In the genomic region with DNA sequence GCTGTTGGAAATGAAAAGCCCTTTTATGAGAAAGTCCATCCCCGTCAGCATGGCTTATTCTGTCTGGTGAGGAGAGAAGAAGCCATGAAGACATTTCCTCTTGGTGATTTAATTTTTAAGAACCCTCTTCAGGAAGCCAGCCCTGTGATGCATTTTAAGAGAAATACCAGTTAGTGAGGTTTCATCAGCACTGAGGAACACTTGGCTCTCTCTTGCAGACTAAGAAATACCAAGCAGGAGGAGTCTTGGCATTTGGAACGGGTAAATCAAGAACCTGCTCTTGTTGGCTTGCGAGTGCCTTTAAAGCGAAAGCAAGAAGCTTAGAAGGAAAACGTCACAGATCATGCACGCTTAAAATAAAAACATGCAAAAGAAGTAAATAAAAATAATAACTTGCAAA, we compare ENCODE assay signal across 27 cellular contexts. TPM values are rescaled to one million over a fixed set of nuclear protein-coding genes. Genes with fewer than 3 reads are reported as not detected.
DNase-seq lines count a peak whose midpoint lies in the region; ATAC-seq and TF ChIP-seq lines count a peak whose summit lies in the region.
"Had no signal": no experiment of that assay in that cellular context is flagged by ENCODE, and none has a peak within 500 bp of the region (broad histone marks: within the 10 kb centered on the region; RNA-seq: fewer than 3 reads in every experiment).

No MANE protein-coding gene starts in this region.

- H3K36me3 Mint-ChIP-seq in immature natural killer cell: no peaks in the 10 kb centered on the region
- H3K36me3 Mint-ChIP-seq in effector memory CD8-positive, alpha-beta T cell (ENCODE audit: insufficient read depth): peaks cover 17% of the 10 kb centered on the region
- H3K36me3 Mint-ChIP-seq: activated naive CD4-positive, alpha-beta T cell treated with anti-CD3 and anti-CD28 coated beads, Interleukin-2, amount 10 ng/mL, durations not matched to agents 7 days and 5 days had no signal

- H3K27ac Mint-ChIP-seq in immature natural killer cell: no peak overlapping the region
- H3K27ac Mint-ChIP-seq in effector memory CD8-positive, alpha-beta T cell: no peak overlapping the region
- H3K27ac Mint-ChIP-seq: activated CD4-positive, alpha-beta memory T cell treated with anti-CD3 and anti-CD28 coated beads, Interleukin-2, amount 10 ng/mL, durations not matched to agents 7 days and 5 days; activated naive CD4-positive, alpha-beta T cell treated with anti-CD3 and anti-CD28 coated beads, Interleukin-2, amount 10 ng/mL, durations not matched to agents 7 days and 5 days; activated T-cell treated with anti-CD3 and anti-CD28 coated beads, Interleukin-2, amount 50 U/mL, for 24 hours had no signal

- no peak overlapping the region for H3K4me3 Mint-ChIP-seq in immature natural killer cell
- H3K4me3 Mint-ChIP-seq in effector memory CD8-positive, alpha-beta T cell: no peak overlapping the region
- H3K4me3 Mint-ChIP-seq: activated CD4-positive, alpha-beta memory T cell treated with anti-CD3 and anti-CD28 coated beads, Interleukin-2, amount 10 ng/mL, durations not matched to agents 7 days and 5 days; activated naive CD4-positive, alpha-beta T cell treated with anti-CD3 and anti-CD28 coated beads, Interleukin-2, amount 10 ng/mL, durations not matched to agents 7 days and 5 days; activated T-cell treated with anti-CD3 and anti-CD28 coated beads, Interleukin-2, amount 50 U/mL, for 24 hours; stimulated activated naive B cell treated with anti-CD40 and anti-IgM and Interleukin-4, amounts not matched to agents 10 μg/mL and 1 μg/mL and 100 μg/mL, for 72 hours had no signal

- peaks cover 0 to 1% (median 0%) of the 10 kb centered on the region in 3 donors for H3K27me3 Mint-ChIP-seq in immature natural killer cell (ENCODE audit: low read depth in 3 of 3)
- no peaks in the 10 kb centered on the region for H3K27me3 Mint-ChIP-seq in effector memory CD8-positive, alpha-beta T cell
- H3K27me3 Mint-ChIP-seq: activated CD4-positive, alpha-beta memory T cell treated with anti-CD3 and anti-CD28 coated beads, Interleukin-2, amount 10 ng/mL, durations not matched to agents 7 days and 5 days; activated naive CD4-positive, alpha-beta T cell treated with anti-CD3 and anti-CD28 coated beads, Interleukin-2, amount 10 ng/mL, durations not matched to agents 7 days and 5 days; activated T-cell treated with anti-CD3 and anti-CD28 coated beads, Interleukin-2, amount 50 U/mL, for 24 hours; stimulated activated naive B cell treated with anti-CD40 and anti-IgM and Interleukin-4, amounts not matched to agents 10 μg/mL and 1 μg/mL and 100 μg/mL, for 72 hours had no signal

- no peaks in the 10 kb centered on the region for H3K9me3 Mint-ChIP-seq in immature natural killer cell
- no peaks in the 10 kb centered on the region for H3K9me3 Mint-ChIP-seq in effector memory CD8-positive, alpha-beta T cell
- H3K9me3 Mint-ChIP-seq: activated CD4-positive, alpha-beta memory T cell treated with anti-CD3 and anti-CD28 coated beads, Interleukin-2, amount 10 ng/mL, durations not matched to agents 7 days and 5 days; activated naive CD4-positive, alpha-beta T cell treated with anti-CD3 and anti-CD28 coated beads, Interleukin-2, amount 10 ng/mL, durations not matched to agents 7 days and 5 days; activated T-cell treated with anti-CD3 and anti-CD28 coated beads, Interleukin-2, amount 50 U/mL, for 24 hours; stimulated activated naive B cell treated with anti-CD40 and anti-IgM and Interleukin-4, amounts not matched to agents 10 μg/mL and 1 μg/mL and 100 μg/mL, for 72 hours had no signal

- WGBS in urinary bladder: 62% methylated on average over 6 of the region's 6 CpGs

- no peaks in the 10 kb centered on the region for H3K4me1 ChIP-seq in urinary bladder (ENCODE audit: insufficient read depth)
- H3K4me1 ChIP-seq: ascending aorta, BE2C, sigmoid colon had no signal

- H3K4me1 Mint-ChIP-seq in immature natural killer cell: peaks cover 4 to 13% of the 10 kb centered on the region in 2 donors
- peaks cover 6 to 9% of the 10 kb centered on the region in 2 donors for H3K4me1 Mint-ChIP-seq in effector memory CD8-positive, alpha-beta T cell (ENCODE audit: low read depth in 2 of 2)
- H3K4me1 Mint-ChIP-seq: activated CD4-positive, alpha-beta memory T cell treated with anti-CD3 and anti-CD28 coated beads, Interleukin-2, amount 10 ng/mL, durations not matched to agents 7 days and 5 days had no signal

- no peaks in the 10 kb centered on the region for H3K36me3 ChIP-seq in urinary bladder (ENCODE audit: insufficient read depth)
- H3K36me3 ChIP-seq: BE2C had no signal

- peak; percentile 48 for ATAC-seq in Right ventricle myocardium inferior
- ATAC-seq in Right ventricle myocardium superior (ENCODE audit: poor library complexity): no peak
- peak; percentile 37 for ATAC-seq in omental fat pad (ENCODE audit: low FRiP score)
- ATAC-seq in GM21717 (IDR thresholded peaks at IDR 0.05; ENCODE audit: unreplicated experiment): no peak
- ATAC-seq in effector memory CD8-positive, alpha-beta T cell (replicated peaks): no peak
- ATAC-seq: esophagus mucosa had no signal

- intact Hi-C loops in Right ventricle myocardium inferior (cut with DNase I): no loop called here
- intact Hi-C loops in Right ventricle myocardium superior (cut with DNase I): no loop called here

- H3K4me3 ChIP-seq in urinary bladder (ENCODE audit: low read depth, low read length): peak overlapping the region; percentile 8
- H3K4me3 ChIP-seq: ascending aorta, PC-9, sigmoid colon, SJCRH30 had no signal

- no peak for TF ChIP-seq CTCF in omental fat pad (IDR thresholded peaks at IDR 0.05)

- no peak for DNase-seq in Right ventricle myocardium inferior (ENCODE audit: missing footprints)
- no peak for DNase-seq in Right ventricle myocardium superior
- no peak for DNase-seq in caudate nucleus (lab: John Stamatoyannopoulos, UW)
- DNase-seq in omental fat pad (ENCODE audit: low spot score): no peak
- DNase-seq in immature natural killer cell: no peak
- no peak for DNase-seq in effector memory CD8-positive, alpha-beta T cell
- DNase-seq: 8988T; activated CD4-positive, alpha-beta memory T cell treated with anti-CD3 and anti-CD28 coated beads, Interleukin-2, amount 10 ng/mL, durations not matched to agents 7 days and 5 days; activated CD4-positive, CD25-positive, alpha-beta regulatory T cell; activated naive CD4-positive, alpha-beta T cell treated with anti-CD3 and anti-CD28 coated beads, Interleukin-2, amount 10 ng/mL, durations not matched to agents 7 days and 5 days; activated T-cell treated with anti-CD3 and anti-CD28 coated beads, Interleukin-2, amount 50 U/mL, for 24 hours; BE2C; effector CD8-positive, alpha-beta T cell; heart left ventricle; NCI-H1092; NCI-H2029 treated with DMSO at 0.1 percent for 48 hours; NCI-H446; occipital lobe; PC-9; sigmoid colon; SJCRH30; stimulated activated naive B cell treated with anti-CD40 and anti-IgM and Interleukin-4, amounts not matched to agents 10 μg/mL and 1 μg/mL and 100 μg/mL, for 72 hours; T-helper 2 cell had no signal

- H3K27ac ChIP-seq in caudate nucleus (ENCODE audit: low read depth, low read length): peak overlapping the region; percentile 16
- no peak overlapping the region for H3K27ac ChIP-seq in urinary bladder (ENCODE audit: low read depth)
- H3K27ac ChIP-seq: ascending aorta, PC-9, SJCRH30 had no signal

RNA-seq across cellular contexts. Expression of a gene that starts 17.5 kb away (rescaled TPM):
- total RNA-seq in Right ventricle myocardium inferior (23.3 TPM), Right ventricle myocardium superior (25.4 TPM), omental fat pad (10 to 100 TPM; 24.9 to 52.2 (median 48.7) TPM), urinary bladder (16.8 TPM)
- polyA plus RNA-seq in urinary bladder (57.0 TPM), immature natural killer cell (1 to 10 TPM in 2 of 3 donors, under 1 TPM in 1; 0.04 to 3.7 (median 1.8) TPM)

RNA-seq across cellular contexts. Expression of a gene that starts 41.3 kb away (rescaled TPM):
- 10.6 TPM for total RNA-seq in Right ventricle myocardium inferior
- total RNA-seq in Right ventricle myocardium superior: 9.1 TPM
- total RNA-seq in omental fat pad: 10 to 100 TPM; 16.5 to 30.9 (median 21.4) TPM
- 5.3 TPM for total RNA-seq in urinary bladder
- polyA plus RNA-seq in urinary bladder: 20.6 TPM
- polyA plus RNA-seq in immature natural killer cell: 10 to 100 TPM in 1 of 3 donors, 1 to 10 TPM in 2; 3.6 to 12.9 (median 5.4) TPM

RNA-seq across cellular contexts. Expression of a gene that starts 46.0 kb away (rescaled TPM):
- total RNA-seq in Right ventricle myocardium inferior (91.3 TPM), Right ventricle myocardium superior (81.6 TPM), omental fat pad (100 to 1,000 TPM in 1 of 4 donors, 10 to 100 TPM in 3; 49.5 to 115 (median 79.3) TPM), urinary bladder (29.0 TPM)
- polyA plus RNA-seq in urinary bladder (246 TPM), immature natural killer cell (10 to 100 TPM; 30.4 to 53.7 (median 36.5) TPM)

Comparison
In these comparisons a context has a peak if more than half of its experiments do, and no peak if none do; other contexts are left out.
1. ATAC-seq: peak in Right ventricle myocardium inferior (single experiment) and omental fat pad (single experiment); none in Right ventricle myocardium superior (single experiment), GM21717 (single experiment) and effector memory CD8-positive, alpha-beta T cell (single experiment).